ENCODE assay signal across 8 cellular contexts in genomic region chr9:131667576-131667975, GRCh38.
DNase-seq lines count a peak whose midpoint lies in the region; ATAC-seq and TF ChIP-seq lines count a peak whose summit lies in the region.

No MANE protein-coding gene starts in this region.

- H3K27me3 Mint-ChIP-seq in MCF 10A (ENCODE audit: insufficient read depth, unreplicated experiment): no peaks in the 10 kb centered on the region
- H3K27me3 Mint-ChIP-seq in activated T-helper 1 cell treated with anti-CD3 and anti-CD28 coated beads, Interleukin-12 subunit alpha, Interleukin-12 subunit beta, Interleukin-2, Interleukin-4 antibody, amounts not matched to agents 30 ng/mL and 10 ng/mL and 1 ng/mL, durations not matched to agents 14 hours and 24 hours and 36 hours (ENCODE audit: insufficient read depth): no peaks in the 10 kb centered on the region

- H3K79me2 ChIP-seq in mammary epithelial cell (ENCODE audit: insufficient read depth, low read length): peaks cover 63% of the 10 kb centered on the region

- TF ChIP-seq EP300 in upper lobe of left lung (IDR thresholded peaks at IDR 0.05): no peak

- no peaks in the 10 kb centered on the region for H3K36me3 ChIP-seq in mammary epithelial cell (ENCODE audit: insufficient read depth, low read length)
- H3K36me3 ChIP-seq in mucosa of rectum (ENCODE audit: control insufficient read depth in 2 of 2, insufficient read depth in 2 of 2, low read length in 2 of 2): no peaks in the 10 kb centered on the region
- no peaks in the 10 kb centered on the region for H3K36me3 ChIP-seq in upper lobe of left lung
- H3K36me3 ChIP-seq in MG63: no peaks in the 10 kb centered on the region; the same call in 1 of the 2 replicates

- H3K9ac ChIP-seq in mammary epithelial cell (ENCODE audit: insufficient read depth, low read length) (no peak overlapping the region), mucosa of rectum (ENCODE audit: low read depth in 1 of 2, low read length in 2 of 2) (peak overlapping the region in 1 of 2 donors; percentile 29)

- H3K4me3 ChIP-seq in mammary epithelial cell (replicated peaks in 1 of 3; ENCODE audit: insufficient read depth in 1 of 3, low read depth in 2 of 3, low read length in 3 of 3) (no peak overlapping the region), mucosa of rectum (ENCODE audit: low read length in 2 of 2) (peak overlapping the region in 1 of 2 donors; percentile 26), upper lobe of left lung (no peak overlapping the region), MG63 (no peak overlapping the region)

- WGBS in mammary epithelial cell (ENCODE audit: low coverage, missing lambda C conversion rate): 92% methylated on average over 7 of the region's 7 CpGs
- 76 to 78% methylated on average over 7 of the region's 7 CpGs for WGBS in upper lobe of left lung, 2 donors

- H3K27ac Mint-ChIP-seq in MCF 10A (ENCODE audit: low read depth, unreplicated experiment): peak overlapping the region; percentile 67
- peak overlapping the region; percentile 93 for H3K27ac Mint-ChIP-seq in activated T-helper 1 cell treated with anti-CD3 and anti-CD28 coated beads, Interleukin-12 subunit alpha, Interleukin-12 subunit beta, Interleukin-2, Interleukin-4 antibody, amounts not matched to agents 30 ng/mL and 10 ng/mL and 1 ng/mL, durations not matched to agents 14 hours and 24 hours and 36 hours

- in situ Hi-C loops in mammary epithelial cell (cut with MboI; ENCODE audit: low sequenced_read_pairs in 2 of 2): no loop called here

- DNase-seq in MCF 10A (ENCODE audit: unreplicated experiment) (no peak), mammary epithelial cell (no peak), upper lobe of left lung (peak in 1 of 2 donors; percentile 54), GM19238 (ENCODE audit: insufficient read length, low spot score) (no peak), MG63 (no peak)
- peak; percentile 61 for DNase-seq in activated T-helper 1 cell treated with anti-CD3 and anti-CD28 coated beads, Interleukin-12 subunit alpha, Interleukin-12 subunit beta, Interleukin-2, Interleukin-4 antibody, amounts not matched to agents 30 ng/mL and 10 ng/mL and 1 ng/mL, durations not matched to agents 14 hours and 24 hours and 36 hours (ENCODE audit: low spot score)

- no peak for TF ChIP-seq CTCF in MCF 10A (IDR thresholded peaks at IDR 0.05; ENCODE audit: unreplicated experiment)
- no peak for TF ChIP-seq CTCF in mammary epithelial cell (conservative IDR thresholded peaks at IDR 0.05 in 1 of 2, IDR thresholded peaks at IDR 0.05 in 1 of 2; ENCODE audit: extremely low read depth in 1 of 2, insufficient read depth in 1 of 2, low read depth in 1 of 2, low read length in 2 of 2)
- no peak for TF ChIP-seq CTCF in upper lobe of left lung (IDR thresholded peaks at IDR 0.05)

- H3K27me3 ChIP-seq in mammary epithelial cell (ENCODE audit: insufficient read depth, low read length): no peaks in the 10 kb centered on the region
- H3K27me3 ChIP-seq in mucosa of rectum (ENCODE audit: control insufficient read depth in 2 of 2, insufficient read depth in 2 of 2, low read length in 2 of 2): no peaks in the 10 kb centered on the region
- no peaks in the 10 kb centered on the region for H3K27me3 ChIP-seq in upper lobe of left lung
- no peaks in the 10 kb centered on the region for H3K27me3 ChIP-seq in MG63

- CTCF ChIA-PET in MCF 10A (lab: Yijun Ruan, JAX): interaction anchor here (0.6 to 1.2 kb wide), 3 partner anchors 10 to 333 kb away, joined by 3 to 4 read pairs (median 3); no protein-coding TSS in a partner anchor
- CTCF ChIA-PET in mammary epithelial cell (lab: Charles Lee; ENCODE audit: low non-redundant PET): no interaction called here

- peaks cover 6% of the 10 kb centered on the region for H3K36me3 Mint-ChIP-seq in MCF 10A (ENCODE audit: insufficient read depth, unreplicated experiment)
- peaks cover 42% of the 10 kb centered on the region for H3K36me3 Mint-ChIP-seq in activated T-helper 1 cell treated with anti-CD3 and anti-CD28 coated beads, Interleukin-12 subunit alpha, Interleukin-12 subunit beta, Interleukin-2, Interleukin-4 antibody, amounts not matched to agents 30 ng/mL and 10 ng/mL and 1 ng/mL, durations not matched to agents 14 hours and 24 hours and 36 hours (ENCODE audit: low read depth)

- H3K27ac ChIP-seq in mammary epithelial cell (ENCODE audit: insufficient read depth, low read depth, low read length) (no peak overlapping the region), mucosa of rectum (ENCODE audit: low read depth in 2 of 2, low read length in 2 of 2) (peak overlapping the region; percentile 24 to 81), upper lobe of left lung (peak overlapping the region; percentile 79 to 91 (median 86))

- H3K4me3 Mint-ChIP-seq in MCF 10A (ENCODE audit: unreplicated experiment): no peak overlapping the region
- peak overlapping the region; percentile 81 for H3K4me3 Mint-ChIP-seq in activated T-helper 1 cell treated with anti-CD3 and anti-CD28 coated beads, Interleukin-12 subunit alpha, Interleukin-12 subunit beta, Interleukin-2, Interleukin-4 antibody, amounts not matched to agents 30 ng/mL and 10 ng/mL and 1 ng/mL, durations not matched to agents 14 hours and 24 hours and 36 hours

- no peak for TF ChIP-seq POLR2A in upper lobe of left lung (IDR thresholded peaks at IDR 0.05)

- peaks cover 23% of the 10 kb centered on the region for H3K4me1 Mint-ChIP-seq in MCF 10A (ENCODE audit: insufficient read depth, unreplicated experiment)
- peaks cover 100% of the 10 kb centered on the region for H3K4me1 Mint-ChIP-seq in activated T-helper 1 cell treated with anti-CD3 and anti-CD28 coated beads, Interleukin-12 subunit alpha, Interleukin-12 subunit beta, Interleukin-2, Interleukin-4 antibody, amounts not matched to agents 30 ng/mL and 10 ng/mL and 1 ng/mL, durations not matched to agents 14 hours and 24 hours and 36 hours (ENCODE audit: low read depth)

- peak; percentile 32 to 71 for ATAC-seq in upper lobe of left lung (ENCODE audit: low FRiP score in 2 of 2)
- ATAC-seq in HG03342 (IDR thresholded peaks at IDR 0.05; ENCODE audit: unreplicated experiment): no peak

- H3K9me3 Mint-ChIP-seq in MCF 10A (ENCODE audit: unreplicated experiment): peaks cover 8% of the 10 kb centered on the region
- H3K9me3 Mint-ChIP-seq in activated T-helper 1 cell treated with anti-CD3 and anti-CD28 coated beads, Interleukin-12 subunit alpha, Interleukin-12 subunit beta, Interleukin-2, Interleukin-4 antibody, amounts not matched to agents 30 ng/mL and 10 ng/mL and 1 ng/mL, durations not matched to agents 14 hours and 24 hours and 36 hours: no peaks in the 10 kb centered on the region

- H3K9me3 ChIP-seq in mammary epithelial cell (replicated peaks; ENCODE audit: insufficient read depth, low read length) (no peaks in the 10 kb centered on the region), mucosa of rectum (ENCODE audit: control insufficient read depth in 2 of 2, low read length in 2 of 2) (no peaks in the 10 kb centered on the region), upper lobe of left lung (no peaks in the 10 kb centered on the region), MG63 (no peaks in the 10 kb centered on the region)

- no peaks in the 10 kb centered on the region for H4K20me1 ChIP-seq in mammary epithelial cell (ENCODE audit: insufficient read depth, low read length)

- BruUV-seq in MCF 10A (replicated peaks; lab: Mats Ljungman, UMichigan): no TSS peak
- BruUV-seq in mammary epithelial cell (replicated peaks; lab: Mats Ljungman, UMichigan): no TSS peak

- POLR2A ChIA-PET in MCF 10A (lab: Yijun Ruan, JAX): interaction anchor here (1.0 to 5.6 kb wide), 2 partner anchors 9 to 11 kb away, joined by 3 to 36 read pairs; no protein-coding TSS in a partner anchor

- dilution Hi-C loops in mammary epithelial cell (cut with HindIII; ENCODE audit: low sequenced_read_pairs): no loop called here

- no peak overlapping the region for H2AFZ ChIP-seq in mammary epithelial cell (ENCODE audit: low read depth, low read length)

- peaks cover 22% of the 10 kb centered on the region for H3K4me1 ChIP-seq in mammary epithelial cell (ENCODE audit: insufficient read depth, low read length)
- peaks cover 18 to 22% of the 10 kb centered on the region in 2 donors for H3K4me1 ChIP-seq in mucosa of rectum (ENCODE audit: control insufficient read depth in 2 of 2, insufficient read depth in 2 of 2, low read length in 2 of 2)
- peaks cover 54 to 61% (median 58%) of the 10 kb centered on the region in 4 donors for H3K4me1 ChIP-seq in upper lobe of left lung

- intact Hi-C loops in MCF 10A (cut with micrococcal nuclease) (no loop called here), mammary epithelial cell (cut with micrococcal nuclease) (no loop called here)
- intact Hi-C loops in activated T-helper 1 cell treated with anti-CD3 and anti-CD28 coated beads, Interleukin-12 subunit alpha, Interleukin-12 subunit beta, Interleukin-2, Interleukin-4 antibody, amounts not matched to agents 30 ng/mL and 10 ng/mL and 1 ng/mL, durations not matched to agents 14 hours and 24 hours and 36 hours (cut with micrococcal nuclease): loop anchor here (5.0 kb wide), 2 partner anchors 75 to 270 kb away; no protein-coding TSS in a partner anchor

- H3K4me2 ChIP-seq in mammary epithelial cell (ENCODE audit: insufficient read depth, low read depth, low read length): no peak overlapping the region
